27 cellular contexts compared by ENCODE assay signal in the genomic region with DNA sequence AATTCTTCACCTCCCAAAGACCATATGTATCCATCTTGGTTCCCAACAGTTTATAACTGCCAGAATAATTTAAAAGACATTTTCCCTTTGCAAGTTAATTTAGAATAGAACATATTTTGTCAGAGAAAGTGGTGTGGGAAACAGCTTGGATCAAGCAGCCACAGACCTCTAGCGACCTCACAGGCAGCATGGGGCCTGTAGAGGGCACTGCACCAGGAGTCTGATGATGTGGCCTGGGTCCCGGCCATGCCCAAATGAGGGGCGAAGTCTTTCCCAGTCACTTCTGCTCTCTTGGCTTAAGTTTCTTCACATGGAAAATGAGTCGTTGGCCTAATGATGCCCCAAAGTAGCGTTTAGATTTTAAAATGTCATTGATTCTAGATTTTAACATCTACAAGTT.
A peak's percentile ranks its signal among the peaks of the same experiment; 100 is the strongest.
DNase-seq lines count a peak whose midpoint lies in the region; ATAC-seq and TF ChIP-seq lines count a peak whose summit lies in the region.
"Had no signal": no experiment of that assay in that cellular context is flagged by ENCODE, and none has a peak within 500 bp of the region (broad histone marks: within the 10 kb centered on the region; RNA-seq: fewer than 3 reads in every experiment).

No MANE protein-coding gene starts in this region.

- H3K9me3 Mint-ChIP-seq in glutamatergic neuron (ENCODE audit: unreplicated experiment), result peaks cover 7% of the 10 kb centered on the region
- H3K9me3 Mint-ChIP-seq in CD4-positive, alpha-beta memory T cell, result no peaks in the 10 kb centered on the region
- H3K9me3 Mint-ChIP-seq: activated CD4-positive, alpha-beta memory T cell treated with anti-CD3 and anti-CD28 coated beads for 36 hours; activated naive CD4-positive, alpha-beta T cell treated with anti-CD3 and anti-CD28 coated beads for 36 hours had no signal

- no peak overlapping the region for H3K4me3 Mint-ChIP-seq in glutamatergic neuron (ENCODE audit: unreplicated experiment)
- no peak overlapping the region for H3K4me3 Mint-ChIP-seq in CD4-positive, alpha-beta memory T cell
- H3K4me3 Mint-ChIP-seq: activated CD4-positive, alpha-beta memory T cell treated with anti-CD3 and anti-CD28 coated beads for 36 hours; activated naive CD4-positive, alpha-beta T cell treated with anti-CD3 and anti-CD28 coated beads for 36 hours; B cell; IgD-negative memory B cell; T-helper 17 cell had no signal

- H3K9me3 ChIP-seq in A673 (ENCODE audit: low read depth, low read length, poor library complexity, severe bottlenecking) (no peaks in the 10 kb centered on the region), Panc1 (ENCODE audit: control insufficient read depth, insufficient read depth, low read depth, low read length) (no peaks in the 10 kb centered on the region)
- no peaks in the 10 kb centered on the region for H3K9me3 ChIP-seq in CD4-positive, alpha-beta memory T cell (ENCODE audit: control insufficient read depth in 1 of 2, low read length in 2 of 2)
- H3K9me3 ChIP-seq: gastrocnemius medialis, thyroid gland had no signal

- H3K27me3 ChIP-seq in A673 (replicated peaks; ENCODE audit: insufficient read depth, low read depth, low read length, poor library complexity), result no peaks in the 10 kb centered on the region
- H3K27me3 ChIP-seq in H7 (ENCODE audit: control insufficient read depth, insufficient read depth, low read length), result no peaks in the 10 kb centered on the region
- no peaks in the 10 kb centered on the region for H3K27me3 ChIP-seq in Panc1 (ENCODE audit: control insufficient read depth, insufficient read depth, low read length)
- H3K27me3 ChIP-seq in CD4-positive, alpha-beta memory T cell (ENCODE audit: insufficient read depth, low read length), result no peaks in the 10 kb centered on the region
- H3K27me3 ChIP-seq: gastrocnemius medialis, thyroid gland had no signal

- in situ Hi-C loops in Panc1 (cut with HindIII; ENCODE audit: low pct_unique_long_range_greater_than_20kb, low sequenced_read_pairs), result no loop called here

- H3K27ac Mint-ChIP-seq in glutamatergic neuron (ENCODE audit: unreplicated experiment), result no peak overlapping the region
- no peak overlapping the region for H3K27ac Mint-ChIP-seq in CD4-positive, alpha-beta memory T cell
- H3K27ac Mint-ChIP-seq: activated CD4-positive, alpha-beta memory T cell treated with anti-CD3 and anti-CD28 coated beads for 36 hours; activated naive CD4-positive, alpha-beta T cell treated with anti-CD3 and anti-CD28 coated beads for 36 hours; B cell; IgD-negative memory B cell; T-helper 17 cell had no signal

- peak; percentile 40; the same call in 1 of the 2 replicates for TF ChIP-seq CTCF in A673 (conservative IDR thresholded peaks at IDR 0.05; ENCODE audit: low read depth, low read length)
- peak; percentile 58 for TF ChIP-seq CTCF in Panc1 (IDR thresholded peaks at IDR 0.05)
- TF ChIP-seq CTCF in glutamatergic neuron (IDR thresholded peaks at IDR 0.05; ENCODE audit: partially characterized antibody, unreplicated experiment), result peak; percentile 10

- intact Hi-C loops in A673 (cut with micrococcal nuclease; ENCODE audit: unreplicated experiment) (no loop called here), Panc1 (cut with micrococcal nuclease; ENCODE audit: unreplicated experiment) (no loop called here), left ventricle myocardium superior (cut with micrococcal nuclease) (no loop called here)
- intact Hi-C loops in CD4-positive, alpha-beta memory T cell (cut with micrococcal nuclease), result no loop called here

- H3K36me3 ChIP-seq in A673 (ENCODE audit: insufficient read depth, low read length, poor library complexity, severe bottlenecking) (no peaks in the 10 kb centered on the region), H7 (replicated peaks; ENCODE audit: control insufficient read depth, insufficient read depth, low read length) (no peaks in the 10 kb centered on the region), Panc1 (ENCODE audit: control insufficient read depth, insufficient read depth, low read length) (no peaks in the 10 kb centered on the region)
- no peaks in the 10 kb centered on the region for H3K36me3 ChIP-seq in CD4-positive, alpha-beta memory T cell (ENCODE audit: insufficient read depth, low read length)
- H3K36me3 ChIP-seq: gastrocnemius medialis, thyroid gland had no signal

- H3K4me1 ChIP-seq in A673 (ENCODE audit: insufficient read depth, low read length, poor library complexity, severe bottlenecking) (peaks cover 9% of the 10 kb centered on the region), Panc1 (ENCODE audit: control insufficient read depth, insufficient read depth, low read length) (peaks cover 1% of the 10 kb centered on the region)
- no peaks in the 10 kb centered on the region for H3K4me1 ChIP-seq in CD4-positive, alpha-beta memory T cell (ENCODE audit: insufficient read depth, low read length)
- H3K4me1 ChIP-seq: gastrocnemius medialis, thyroid gland had no signal

- POLR2A ChIA-PET in A673 (lab: Charles Lee; ENCODE audit: low non-redundant PET) (interaction anchor here (0.6 kb wide), 1 partner anchor 848 kb away, joined by 4 read pairs; no protein-coding TSS in a partner anchor), Panc1 (lab: Charles Lee) (no interaction called here)
- POLR2A ChIA-PET in CD4-positive, alpha-beta memory T cell (lab: Charles Lee; ENCODE audit: partially characterized antibody), result no interaction called here

- peaks cover 30% of the 10 kb centered on the region for H3K4me1 Mint-ChIP-seq in glutamatergic neuron (ENCODE audit: low read depth, unreplicated experiment)
- no peaks in the 10 kb centered on the region for H3K4me1 Mint-ChIP-seq in CD4-positive, alpha-beta memory T cell
- H3K4me1 Mint-ChIP-seq: B cell had no signal

- CTCF ChIA-PET in A673 (lab: Charles Lee), result no interaction called here
- CTCF ChIA-PET in Panc1 (lab: Charles Lee), result interaction anchor here (0.6 kb wide), 1 partner anchor 642 kb away, joined by 3 read pairs; no protein-coding TSS in a partner anchor
- CTCF ChIA-PET in CD4-positive, alpha-beta memory T cell (lab: Charles Lee; ENCODE audit: partially characterized antibody), result no interaction called here

- ATAC-seq in Panc1 (no peak), left ventricle myocardium superior (no peak), HG03135 (IDR thresholded peaks at IDR 0.05; ENCODE audit: unreplicated experiment) (no peak)
- ATAC-seq: activated CD4-positive, CD25-positive, alpha-beta regulatory T cell treated with anti-CD3 and anti-CD28 coated beads, Interleukin-2, amount 50 U/mL, for 24 hours; gastrocnemius medialis; sciatic nerve; T-helper 17 cell had no signal

- H3K27me3 Mint-ChIP-seq in glutamatergic neuron (ENCODE audit: unreplicated experiment), result no peaks in the 10 kb centered on the region
- H3K27me3 Mint-ChIP-seq in CD4-positive, alpha-beta memory T cell, result peaks cover 0 to 3% of the 10 kb centered on the region in 2 donors
- H3K27me3 Mint-ChIP-seq: IgD-negative memory B cell had no signal

- BruUV-seq in A673 (replicated peaks; lab: Mats Ljungman, UMichigan), result no TSS peak
- no TSS peak for BruUV-seq in Panc1 (replicated peaks; lab: Mats Ljungman, UMichigan)

- H3K36me3 Mint-ChIP-seq in glutamatergic neuron (ENCODE audit: unreplicated experiment), result no peaks in the 10 kb centered on the region
- no peaks in the 10 kb centered on the region for H3K36me3 Mint-ChIP-seq in CD4-positive, alpha-beta memory T cell
- H3K36me3 Mint-ChIP-seq: activated CD4-positive, alpha-beta memory T cell treated with anti-CD3 and anti-CD28 coated beads for 36 hours; IgD-negative memory B cell had no signal

- DNase-seq in A673 (ENCODE audit: low spot score), result no peak
- peak; percentile 38 for DNase-seq in H7
- DNase-seq in Panc1 (ENCODE audit: low read depth, low spot score), result no peak
- peak; percentile 38 for DNase-seq in glutamatergic neuron
- no peak for DNase-seq in left ventricle myocardium superior
- no peak for DNase-seq in middle frontal gyrus (ENCODE audit: extremely low spot score, low spot score)
- DNase-seq in CD4-positive, alpha-beta memory T cell, result no peak
- DNase-seq: ACHN; activated CD4-positive, alpha-beta memory T cell treated with anti-CD3 and anti-CD28 coated beads for 36 hours; activated CD8-positive, alpha-beta memory T cell treated with anti-CD3 and anti-CD28 coated beads, Interleukin-2, amount 50 U/mL, for 4 hours; activated naive CD4-positive, alpha-beta T cell treated with anti-CD3 and anti-CD28 coated beads for 36 hours; gastrocnemius medialis; HCEC 1CT; NCI-H1417; NCI-H2029 treated with DMSO at 0.1 percent for 48 hours; NCI-H524; PC-9; Right ventricle myocardium superior; stimulated activated CD4-positive, alpha-beta T cell treated with anti-CD3 and anti-CD28 coated beads, Interleukin-12 subunit alpha, Interleukin-12 subunit beta, amount 100 ng/mL, for 4 hours; stimulated activated CD4-positive, alpha-beta T cell treated with anti-CD3 and anti-CD28 coated beads, Interleukin-4, amount 100 ng/mL, for 1 hour; T-helper 17 cell; thyroid gland had no signal

- H3K27ac ChIP-seq in A673 (ENCODE audit: low read depth, low read length, poor library complexity, severe bottlenecking) (no peak overlapping the region), Panc1 (ENCODE audit: low read length) (peak overlapping the region; percentile 30; the same call in 1 of the 2 replicates)
- no peak overlapping the region for H3K27ac ChIP-seq in CD4-positive, alpha-beta memory T cell (ENCODE audit: low read depth, low read length)
- H3K27ac ChIP-seq: gastrocnemius medialis, PC-9, thyroid gland had no signal

- H3K4me3 ChIP-seq in A673 (ENCODE audit: low read depth, low read length, poor library complexity, severe bottlenecking), result no peak overlapping the region
- no peak overlapping the region for H3K4me3 ChIP-seq in H7 (ENCODE audit: insufficient read depth, low read depth, low read length)
- H3K4me3 ChIP-seq in Panc1 (ENCODE audit: low read depth in 2 of 2, low read length in 2 of 2), result no peak overlapping the region
- no peak overlapping the region for H3K4me3 ChIP-seq in CD4-positive, alpha-beta memory T cell (ENCODE audit: low read length in 2 of 2)
- H3K4me3 ChIP-seq: gastrocnemius medialis, PC-9, thyroid gland had no signal

Comparison
In these comparisons a context has a peak if more than half of its experiments do, and no peak if none do; other contexts are left out.
1. DNase-seq: peak in H7 (single experiment) and glutamatergic neuron (single experiment); none in A673 (single experiment), Panc1 (single experiment), left ventricle myocardium superior (single experiment), middle frontal gyrus (single experiment) and CD4-positive, alpha-beta memory T cell (0 of 5).
2. Peak in every context shown above with its lines, with median percentiles within 50 percentile points of each other: CTCF ChIP-seq.